ENCODE assay signal across 20 cellular contexts in genomic region chr14:23041729-23042128, GRCh38. TPM values are rescaled to one million over a fixed set of nuclear protein-coding genes. Genes with fewer than 3 reads are reported as not detected.
A peak's percentile ranks its signal among the peaks of the same experiment; 100 is the strongest.
DNase-seq lines count a peak whose midpoint lies in the region; ATAC-seq and TF ChIP-seq lines count a peak whose summit lies in the region.
"Had no signal": no experiment of that assay in that cellular context is flagged by ENCODE, and none has a peak within 500 bp of the region (broad histone marks: within the 10 kb centered on the region; RNA-seq: fewer than 3 reads in every experiment).

No MANE protein-coding gene starts in this region.

- peak overlapping the region; percentile 64 for H4K91ac ChIP-seq in IMR-90 (ENCODE audit: insufficient read depth, low read depth, low read length)

- H3K56ac ChIP-seq in IMR-90 (ENCODE audit: extremely low read depth, insufficient read depth, low read length), result no peak overlapping the region

- H3K18ac ChIP-seq in IMR-90 (ENCODE audit: low read depth, low read length), result peak overlapping the region; percentile 60; the same call in 1 of the 2 replicates

- H3K4me3 ChIP-seq in SK-N-SH (ENCODE audit: low read depth in 2 of 2, low read length in 1 of 2), result no peak overlapping the region
- H3K4me3 ChIP-seq in IMR-90 (ENCODE audit: insufficient read depth, low read depth, low read length), result no peak overlapping the region
- no peak overlapping the region for H3K4me3 ChIP-seq in RWPE2 (ENCODE audit: severe bottlenecking)

- H2AK9ac ChIP-seq in IMR-90 (replicated peaks; ENCODE audit: low read depth, low read length, poor library complexity), result no peak overlapping the region

- no peak overlapping the region for H3K9ac ChIP-seq in SK-N-SH
- H3K9ac ChIP-seq in IMR-90 (ENCODE audit: low read depth, low read length), result no peak overlapping the region

- no peak for TF ChIP-seq RAD21 in SK-N-SH (IDR thresholded peaks at IDR 0.05; ENCODE audit: low read length)
- no peak for TF ChIP-seq RAD21 in IMR-90 (IDR thresholded peaks at IDR 0.05; ENCODE audit: low read length)

- H3K79me2 ChIP-seq in SK-N-SH (ENCODE audit: insufficient read depth), result no peaks in the 10 kb centered on the region

- peak overlapping the region; percentile 77 for H3K23ac ChIP-seq in IMR-90 (ENCODE audit: low read depth, low read length)

- TF ChIP-seq POLR2A in IMR-90 (IDR thresholded peaks at IDR 0.05; ENCODE audit: low read depth, low read length), result no peak

- dilution Hi-C loops in IMR-90 (cut with HindIII; ENCODE audit: low sequenced_read_pairs, unreplicated experiment), result no loop called here

- peak overlapping the region; percentile 82; the same call in 1 of the 2 replicates for H3K4ac ChIP-seq in IMR-90 (ENCODE audit: low read depth, low read length)

- intact Hi-C loops in IMR-90 (cut with micrococcal nuclease), result no loop called here

- no peaks in the 10 kb centered on the region for H3K36me3 Mint-ChIP-seq in stimulated activated effector memory CD8-positive, alpha-beta T cell treated with anti-CD3 and anti-CD28 coated beads, Interleukin-12 subunit alpha, Interleukin-12 subunit beta, amount 100 ng/mL, for 72 hours

- H3K4me2 ChIP-seq in SK-N-SH, result no peak overlapping the region
- no peak overlapping the region for H3K4me2 ChIP-seq in IMR-90 (ENCODE audit: low read depth, low read length)

- DNase-seq in SK-N-SH (no peak), IMR-90 (peak; percentile 68), RWPE2 (ENCODE audit: low spot score) (no peak), GM03348 (ENCODE audit: low spot score) (no peak), NCI-H1092 treated with DMSO at 0.1 percent for 48 hours (lab: John Stamatoyannopoulos, UW) (no peak)
- no peak for DNase-seq in stimulated activated effector memory CD8-positive, alpha-beta T cell treated with anti-CD3 and anti-CD28 coated beads, Interleukin-12 subunit alpha, Interleukin-12 subunit beta, amount 100 ng/mL, for 72 hours (ENCODE audit: low spot score in 2 of 2)
- DNase-seq: CD4-positive, alpha-beta T cell; DMS153; KBM-7; NCI-H1417 treated with DMSO at 0.1 percent for 48 hours; NCI-H1930; NCI-H69; RPMI8226; SIG-M5 had no signal

- TF ChIP-seq CTCF in SK-N-SH (IDR thresholded peaks at IDR 0.05) (no peak), IMR-90 (conservative IDR thresholded peaks at IDR 0.05; ENCODE audit: low read depth, low read length) (no peak), RWPE2 (IDR thresholded peaks at IDR 0.05; ENCODE audit: poor library complexity, severe bottlenecking) (no peak)

- no peak overlapping the region; the same call in 1 of the 2 replicates for H2AFZ ChIP-seq in SK-N-SH (ENCODE audit: low read depth)
- peak overlapping the region; percentile 75 for H2AFZ ChIP-seq in IMR-90 (replicated peaks; ENCODE audit: low read length, poor library complexity)

- no peak overlapping the region; the same call in 1 of the 2 replicates for H4K5ac ChIP-seq in IMR-90 (ENCODE audit: low read depth, low read length)

- H3K27ac Mint-ChIP-seq in stimulated activated effector memory CD8-positive, alpha-beta T cell treated with anti-CD3 and anti-CD28 coated beads, Interleukin-12 subunit alpha, Interleukin-12 subunit beta, amount 100 ng/mL, for 72 hours, result peak overlapping the region; percentile 56
- H3K27ac Mint-ChIP-seq: CD4-positive, alpha-beta T cell; T-helper 1 cell treated with Interleukin-12 subunit alpha and Interleukin-12 subunit beta and Interleukin-4 antibody, amounts not matched to agents 30 μg/mL and 1 μg/mL, for 36 hours had no signal

- H4K8ac ChIP-seq in IMR-90 (ENCODE audit: low read depth in 2 of 2, low read length in 2 of 2), result peak overlapping the region in 1 of 2 experiments; percentile 69; a peak in 2 of 4 replicates

- H3K9me3 ChIP-seq in SK-N-SH, result no peaks in the 10 kb centered on the region
- no peaks in the 10 kb centered on the region for H3K9me3 ChIP-seq in IMR-90 (ENCODE audit: control insufficient read depth, insufficient read depth, low read length)
- H3K9me3 ChIP-seq in RWPE2 (ENCODE audit: severe bottlenecking), result no peaks in the 10 kb centered on the region

- peaks cover 4% of the 10 kb centered on the region for H3F3A ChIP-seq in SK-N-SH (replicated peaks; ENCODE audit: insufficient read depth)

- peak overlapping the region; percentile 19; the same call in 1 of the 2 replicates for H3K14ac ChIP-seq in IMR-90 (replicated peaks; ENCODE audit: low read depth, low read length)

- peak overlapping the region; percentile 85 for H2BK120ac ChIP-seq in IMR-90 (ENCODE audit: low read depth, low read length)

- H2AK5ac ChIP-seq in IMR-90 (ENCODE audit: low read depth, low read length), result peak overlapping the region; percentile 70; the same call in 1 of the 2 replicates

- no TSS peak for BruUV-seq in IMR-90 (replicated peaks; lab: Mats Ljungman, UMichigan)

- H2BK15ac ChIP-seq in IMR-90 (ENCODE audit: low read depth, low read length), result peak overlapping the region; percentile 48; the same call in 1 of the 3 replicates

- CTCF ChIA-PET in SK-N-SH (lab: Yijun Ruan, JAX), result interaction anchor here (0.6 to 33.1 kb wide), 6 partner anchors 14 to 73 kb away, joined by 3 to 1566 read pairs (median 3); partner anchors contain the start of genes AJUBA and CDH24
- CTCF ChIA-PET in IMR-90 (lab: Yijun Ruan, JAX), result interaction anchor here (1.5 kb wide), 1 partner anchor 16 kb away, joined by 4 read pairs; no protein-coding TSS in a partner anchor

- H3K9me3 Mint-ChIP-seq in stimulated activated effector memory CD8-positive, alpha-beta T cell treated with anti-CD3 and anti-CD28 coated beads, Interleukin-12 subunit alpha, Interleukin-12 subunit beta, amount 100 ng/mL, for 72 hours, result no peaks in the 10 kb centered on the region
- H3K9me3 Mint-ChIP-seq: CD4-positive, alpha-beta T cell; T-helper 1 cell treated with Interleukin-12 subunit alpha and Interleukin-12 subunit beta and Interleukin-4 antibody, amounts not matched to agents 30 μg/mL and 1 μg/mL, for 36 hours had no signal

- ATAC-seq in SK-N-SH treated with all-trans-retinoic acid at 6 μM for 48 hours, result peak; percentile 46; the same call in 2 of the 3 replicates
- ATAC-seq in IMR-90 (ENCODE audit: low read depth), result peak; percentile 71
- ATAC-seq in RWPE2 (ENCODE audit: low read depth), result peak; percentile 75
- ATAC-seq in stimulated activated effector memory CD8-positive, alpha-beta T cell treated with anti-CD3 and anti-CD28 coated beads, Interleukin-12 subunit alpha, Interleukin-12 subunit beta, amount 100 ng/mL, for 72 hours, result no peak
- no peak for ATAC-seq in HG02623 (IDR thresholded peaks at IDR 0.05; ENCODE audit: unreplicated experiment)

- H3K27me3 ChIP-seq in SK-N-SH (ENCODE audit: insufficient read depth) (no peaks in the 10 kb centered on the region), IMR-90 (ENCODE audit: control insufficient read depth, insufficient read depth, low read length) (no peaks in the 10 kb centered on the region), RWPE2 (ENCODE audit: insufficient read depth, poor library complexity, severe bottlenecking) (no peaks in the 10 kb centered on the region)

- no peaks in the 10 kb centered on the region for H3K4me1 Mint-ChIP-seq in stimulated activated effector memory CD8-positive, alpha-beta T cell treated with anti-CD3 and anti-CD28 coated beads, Interleukin-12 subunit alpha, Interleukin-12 subunit beta, amount 100 ng/mL, for 72 hours

- peak overlapping the region; percentile 80 for H2BK5ac ChIP-seq in IMR-90 (ENCODE audit: low read depth, low read length, poor library complexity, severe bottlenecking)

- H4K20me1 ChIP-seq in SK-N-SH (ENCODE audit: insufficient read depth), result no peaks in the 10 kb centered on the region
- H4K20me1 ChIP-seq in IMR-90 (ENCODE audit: insufficient read depth, low read length), result no peaks in the 10 kb centered on the region

- no peak for TF ChIP-seq EP300 in SK-N-SH (IDR thresholded peaks at IDR 0.05; ENCODE audit: borderline replicate concordance in 1 of 2, low read depth in 1 of 2, low read length in 1 of 2)

- H3K9me1 ChIP-seq in IMR-90 (ENCODE audit: insufficient read depth, low read length), result peaks cover 9% of the 10 kb centered on the region

- in situ Hi-C loops in IMR-90 (cut with MboI; ENCODE audit: low sequenced_read_pairs), result no loop called here

- H3K36me3 ChIP-seq in SK-N-SH (replicated peaks in 1 of 2; ENCODE audit: control insufficient read depth in 1 of 2, insufficient read depth in 2 of 2, low read length in 1 of 2), result no peaks in the 10 kb centered on the region
- no peaks in the 10 kb centered on the region for H3K36me3 ChIP-seq in IMR-90 (ENCODE audit: control insufficient read depth, insufficient read depth, low read length)
- H3K36me3 ChIP-seq in RWPE2 (ENCODE audit: low read depth), result no peaks in the 10 kb centered on the region

- H3K27ac ChIP-seq in SK-N-SH (ENCODE audit: low read depth in 2 of 2, low read length in 1 of 2), result 0 out of 4 replicates have a peak overlapping the region, but pooled peaks of 1 of the 2 experiments have one; percentile 14
- no peak overlapping the region for H3K27ac ChIP-seq in IMR-90 (ENCODE audit: insufficient read depth, low read length)
- no peak overlapping the region for H3K27ac ChIP-seq in RWPE2 (ENCODE audit: poor library complexity, severe bottlenecking)
- H3K27ac ChIP-seq: 22Rv1 had no signal

- POLR2A ChIA-PET in SK-N-SH (lab: Yijun Ruan, JAX), result no interaction called here
- POLR2A ChIA-PET in IMR-90 (lab: Charles Lee; ENCODE audit: unreplicated experiment), result no interaction called here

- H3K4me1 ChIP-seq in SK-N-SH (ENCODE audit: control insufficient read depth in 1 of 2, insufficient read depth in 2 of 2, low read depth in 1 of 2, low read length in 1 of 2) (peaks cover 0 to 9% of the 10 kb centered on the region in 2 experiments; a peak in 1 of 4 replicates), IMR-90 (ENCODE audit: control insufficient read depth, insufficient read depth, low read length) (peaks cover 2% of the 10 kb centered on the region; the same call in 1 of the 2 replicates), RWPE2 (ENCODE audit: insufficient read depth, poor library complexity, severe bottlenecking) (no peaks in the 10 kb centered on the region)

- no peaks in the 10 kb centered on the region for H3K9me2 ChIP-seq in SK-N-SH

- no peaks in the 10 kb centered on the region for H3K79me1 ChIP-seq in IMR-90 (ENCODE audit: low read depth in 1 of 2, low read length in 2 of 2)

- no peak overlapping the region for H3K4me3 Mint-ChIP-seq in stimulated activated effector memory CD8-positive, alpha-beta T cell treated with anti-CD3 and anti-CD28 coated beads, Interleukin-12 subunit alpha, Interleukin-12 subunit beta, amount 100 ng/mL, for 72 hours
- H3K4me3 Mint-ChIP-seq: CD4-positive, alpha-beta T cell; T-helper 1 cell treated with Interleukin-12 subunit alpha and Interleukin-12 subunit beta and Interleukin-4 antibody, amounts not matched to agents 30 μg/mL and 1 μg/mL, for 36 hours had no signal

- H2BK20ac ChIP-seq in IMR-90 (ENCODE audit: low read depth, low read length), result peak overlapping the region; percentile 69

- WGBS in SK-N-SH (ENCODE audit: low lambda C conversion rate), result 62% methylated on average over 8 of the region's 8 CpGs
- WGBS in IMR-90 (ENCODE audit: extremely low coverage in 2 of 2, insufficient read length in 1 of 2), 2 experiments, result no CpG with 5 or more reads among the region's 8 CpGs

RNA-seq across cellular contexts. Expression of gene PSMB11, which starts 0.3 kb away (rescaled TPM):
- polyA plus RNA-seq in SK-N-SH (2012; rRNA removed) (not detected in 2 replicates), IMR-90 (2012; rRNA removed) (not detected in 2 replicates)
- not detected in 2 replicates for polyA plus RNA-seq in SK-N-SH (2012; cell fraction: cytosol; rRNA removed)
- not detected in 2 replicates for polyA plus RNA-seq in SK-N-SH (2012; cell fraction: nucleus; rRNA removed)
- total RNA-seq in IMR-90 (2012; rRNA removed), result not detected in 2 replicates
- 0.01 TPM in 1 of 2 replicates, not detected in the other for polyA plus RNA-seq in IMR-90 (2012; cell fraction: cytosol; rRNA removed)
- not detected in 2 replicates for polyA plus RNA-seq in IMR-90 (2012; cell fraction: nucleus; rRNA removed; ENCODE audit: low replicate concordance)
- total RNA-seq: H1 had no signal
- polyA plus RNA-seq: BJ, H1 had no signal

RNA-seq across cellular contexts. Expression of gene PSMB5, which starts 7.0 kb away (rescaled TPM):
- polyA plus RNA-seq in SK-N-SH (2012; rRNA removed) (337 and 401 TPM in 2 replicates), IMR-90 (2012; rRNA removed) (321 and 335 TPM in 2 replicates)
- 295 and 345 TPM in 2 replicates for polyA plus RNA-seq in SK-N-SH (2012; cell fraction: cytosol; rRNA removed)
- polyA plus RNA-seq in SK-N-SH (2012; cell fraction: nucleus; rRNA removed), result 185 and 217 TPM in 2 replicates
- total RNA-seq in IMR-90 (2012; rRNA removed), result 268 and 310 TPM in 2 replicates
- 284 and 429 TPM in 2 replicates for polyA plus RNA-seq in IMR-90 (2012; cell fraction: cytosol; rRNA removed)
- polyA plus RNA-seq in IMR-90 (2012; cell fraction: nucleus; rRNA removed; ENCODE audit: low replicate concordance), result 118 and 128 TPM in 2 replicates

RNA-seq across cellular contexts. Expression of gene CDH24, which starts 15.6 kb away (rescaled TPM):
- 30.8 and 36.7 TPM in 2 replicates for polyA plus RNA-seq in SK-N-SH (2012; rRNA removed)
- 5.2 and 9.5 TPM in 2 replicates for polyA plus RNA-seq in SK-N-SH (2012; cell fraction: cytosol; rRNA removed)
- 289 and 297 TPM in 2 replicates for polyA plus RNA-seq in SK-N-SH (2012; cell fraction: nucleus; rRNA removed)
- 3.6 and 3.9 TPM in 2 replicates for total RNA-seq in IMR-90 (2012; rRNA removed)
- polyA plus RNA-seq in IMR-90 (2012; rRNA removed), result 24.4 and 30.0 TPM in 2 replicates
- polyA plus RNA-seq in IMR-90 (2012; cell fraction: cytosol; rRNA removed), result 11.1 and 16.7 TPM in 2 replicates
- polyA plus RNA-seq in IMR-90 (2012; cell fraction: nucleus; rRNA removed; ENCODE audit: low replicate concordance), result 239 and 468 TPM in 2 replicates

RNA-seq across cellular contexts. Expression of gene C14orf93, which starts 31.8 kb away (rescaled TPM):
- 9.1 and 9.5 TPM in 2 replicates for polyA plus RNA-seq in SK-N-SH (2012; rRNA removed)
- 5.4 and 7.8 TPM in 2 replicates for polyA plus RNA-seq in SK-N-SH (2012; cell fraction: cytosol; rRNA removed)
- polyA plus RNA-seq in SK-N-SH (2012; cell fraction: nucleus; rRNA removed), result 12.3 and 14.9 TPM in 2 replicates
- 4.7 and 5.7 TPM in 2 replicates for total RNA-seq in IMR-90 (2012; rRNA removed)
- 4.7 and 5.4 TPM in 2 replicates for polyA plus RNA-seq in IMR-90 (2012; rRNA removed)
- 3.8 and 5.1 TPM in 2 replicates for polyA plus RNA-seq in IMR-90 (2012; cell fraction: cytosol; rRNA removed)
- polyA plus RNA-seq in IMR-90 (2012; cell fraction: nucleus; rRNA removed; ENCODE audit: low replicate concordance), result 10.0 and 12.8 TPM in 2 replicates

RNA-seq across cellular contexts. Expression of gene ACIN1, which starts 53.2 kb away (rescaled TPM):
- polyA plus RNA-seq in SK-N-SH (2012; rRNA removed) (159 and 195 TPM in 2 replicates), IMR-90 (2012; rRNA removed) (167 and 185 TPM in 2 replicates)
- polyA plus RNA-seq in SK-N-SH (2012; cell fraction: cytosol; rRNA removed), result 67.5 and 71.7 TPM in 2 replicates
- polyA plus RNA-seq in SK-N-SH (2012; cell fraction: nucleus; rRNA removed), result 543 and 819 TPM in 2 replicates
- 71.9 and 73.8 TPM in 2 replicates for total RNA-seq in IMR-90 (2012; rRNA removed)
- polyA plus RNA-seq in IMR-90 (2012; cell fraction: cytosol; rRNA removed), result 47.0 and 54.1 TPM in 2 replicates
- polyA plus RNA-seq in IMR-90 (2012; cell fraction: nucleus; rRNA removed; ENCODE audit: low replicate concordance), result 631 and 1,195 TPM in 2 replicates

Comparison
In these comparisons a context has a peak if more than half of its experiments do, and no peak if none do; other contexts are left out.
1. ATAC-seq: peak in SK-N-SH treated with all-trans-retinoic acid at 6 μM for 48 hours (single experiment), IMR-90 (single experiment) and RWPE2 (single experiment); none in stimulated activated effector memory CD8-positive, alpha-beta T cell treated with anti-CD3 and anti-CD28 coated beads, Interleukin-12 subunit alpha, Interleukin-12 subunit beta, amount 100 ng/mL, for 72 hours (single experiment) and HG02623 (single experiment).